In the genomic region with DNA sequence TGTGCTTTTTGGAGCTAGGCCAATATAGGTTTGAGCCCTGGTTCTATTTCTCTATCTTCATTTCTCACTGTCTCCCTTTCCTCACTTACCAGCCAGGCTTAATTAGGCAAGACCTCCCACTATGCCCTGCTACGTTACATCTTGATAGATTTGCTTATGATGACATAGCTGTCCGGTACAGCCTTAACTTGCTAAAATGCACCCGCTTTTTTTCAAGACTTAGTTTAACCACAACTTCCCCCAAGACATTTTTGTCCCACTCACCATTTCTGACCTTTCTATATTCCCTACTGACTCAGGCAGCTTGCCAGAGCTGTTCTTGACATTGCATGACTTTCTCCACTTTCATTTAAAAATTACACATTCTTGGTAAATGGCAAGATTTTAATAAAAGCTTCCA, we compare ENCODE assay signal across 19 cellular contexts.
DNase-seq lines count a peak whose midpoint lies in the region; ATAC-seq, FAIRE-seq and TF ChIP-seq lines count a peak whose summit lies in the region.
"Had no signal": no experiment of that assay in that cellular context is flagged by ENCODE, and none has a peak within 500 bp of the region (broad histone marks: within the 10 kb centered on the region; RNA-seq: fewer than 3 reads in every experiment).

No MANE protein-coding gene starts in this region.

- no peak for TF ChIP-seq POLR2A in IMR-90 (IDR thresholded peaks at IDR 0.05; ENCODE audit: low read depth, low read length)
- no peak for TF ChIP-seq POLR2A in GM12891 (IDR thresholded peaks at IDR 0.05; ENCODE audit: low read depth, low read length)

- H3K14ac ChIP-seq in IMR-90 (replicated peaks; ENCODE audit: low read depth, low read length), result 0 out of 2 replicates have a peak overlapping the region, but pooled peaks have one; percentile 6

- H3K4me2 ChIP-seq in IMR-90 (ENCODE audit: low read depth, low read length), result no peak overlapping the region; the same call in 1 of the 2 replicates
- H3K4me2 ChIP-seq: A549 had no signal

- no peak overlapping the region for H3K23ac ChIP-seq in IMR-90 (ENCODE audit: low read depth, low read length)

- peaks cover 7% of the 10 kb centered on the region; the same call in 1 of the 2 replicates for H3K36me3 ChIP-seq in IMR-90 (ENCODE audit: control insufficient read depth, insufficient read depth, low read length)
- H3K36me3 ChIP-seq: right lobe of liver had no signal

- no peak overlapping the region; the same call in 2 of the 3 replicates for H2BK15ac ChIP-seq in IMR-90 (ENCODE audit: low read depth, low read length)

- no peak for FAIRE-seq in GM12891 (lab: Jason Lieb, UNC)
- FAIRE-seq: urothelium cell line had no signal

- dilution Hi-C loops in IMR-90 (cut with HindIII; ENCODE audit: low sequenced_read_pairs, unreplicated experiment), result no loop called here

- H3K18ac ChIP-seq in IMR-90 (ENCODE audit: low read depth, low read length), result peak overlapping the region; percentile 20; the same call in 1 of the 2 replicates

- no peaks in the 10 kb centered on the region for H4K20me1 ChIP-seq in IMR-90 (ENCODE audit: insufficient read depth, low read length)

- H4K91ac ChIP-seq in IMR-90 (ENCODE audit: insufficient read depth, low read depth, low read length), result no peak overlapping the region

- no peak for TF ChIP-seq CTCF in AG10803 (conservative IDR thresholded peaks at IDR 0.05; ENCODE audit: low read length)
- TF ChIP-seq CTCF in IMR-90 (conservative IDR thresholded peaks at IDR 0.05; ENCODE audit: low read depth, low read length), result no peak

- H3K9ac ChIP-seq in IMR-90 (ENCODE audit: low read depth, low read length), result no peak overlapping the region

- H3K9me1 ChIP-seq in IMR-90 (ENCODE audit: insufficient read depth, low read length), result peaks cover 2% of the 10 kb centered on the region; the same call in 1 of the 2 replicates

- H3K4me3 ChIP-seq in AG10803 (ENCODE audit: low read length), result no peak overlapping the region
- H3K4me3 ChIP-seq in IMR-90 (ENCODE audit: insufficient read depth, low read depth, low read length), result no peak overlapping the region
- H3K4me3 ChIP-seq: A549, cardiac muscle cell, right lobe of liver had no signal

- POLR2A ChIA-PET in IMR-90 (lab: Charles Lee; ENCODE audit: unreplicated experiment), result no interaction called here

- peak; percentile 27 for ATAC-seq in IMR-90 (ENCODE audit: low read depth)
- ATAC-seq in GM18517 (IDR thresholded peaks at IDR 0.05; ENCODE audit: unreplicated experiment), result no peak
- ATAC-seq: A549, right lobe of liver had no signal

- H2AK5ac ChIP-seq in IMR-90 (ENCODE audit: low read depth, low read length), result no peak overlapping the region

- in situ Hi-C loops in IMR-90 (cut with MboI; ENCODE audit: low sequenced_read_pairs), result no loop called here

- no peak overlapping the region for H2AFZ ChIP-seq in IMR-90 (replicated peaks; ENCODE audit: low read length, poor library complexity)

- no peaks in the 10 kb centered on the region for H3K27me3 ChIP-seq in IMR-90 (ENCODE audit: control insufficient read depth, insufficient read depth, low read length)
- H3K27me3 ChIP-seq: cardiac muscle cell, right lobe of liver had no signal

- DNase-seq in AG10803 (ENCODE audit: low read depth) (peak; percentile 25), IMR-90 (peak; percentile 54), SKM-1 treated with dmso at 0.1 percent for 144 hours (lab: John Stamatoyannopoulos, UW; ENCODE audit: unreplicated experiment) (peak; percentile 56), fibroblast of peridontal ligament (ENCODE audit: extremely low read depth) (peak; percentile 56), AG08396 (ENCODE audit: low spot score) (no peak), DMS153 treated with DMSO at 0.1 percent for 48 hours (lab: John Stamatoyannopoulos, UW; ENCODE audit: unreplicated experiment) (no peak), GM12891 (ENCODE audit: insufficient read length, low spot score) (no peak)
- DNase-seq: activated CD4-positive, alpha-beta T cell treated with anti-CD3 and anti-CD28 coated beads for 48 hours; activated naive CD4-positive, alpha-beta T cell; NCI-H1105 treated with DMSO at 0.1 percent for 48 hours; NCI-H2171; nucleus accumbens; right lobe of liver; SHP77 treated with DMSO at 0.1 percent for 48 hours; T1000 had no signal

- TF ChIP-seq RAD21 in IMR-90 (IDR thresholded peaks at IDR 0.05; ENCODE audit: low read length), result no peak

- peak overlapping the region; percentile 54 for H3K27ac ChIP-seq in IMR-90 (ENCODE audit: insufficient read depth, low read length)
- H3K27ac ChIP-seq: A549, cardiac muscle cell, right lobe of liver had no signal

- intact Hi-C loops in IMR-90 (cut with micrococcal nuclease), result no loop called here

- H2BK20ac ChIP-seq in IMR-90 (ENCODE audit: low read depth, low read length), result peak overlapping the region; percentile 82

- no peak overlapping the region for H2AK9ac ChIP-seq in IMR-90 (replicated peaks; ENCODE audit: low read depth, low read length, poor library complexity)

- no TSS peak for BruUV-seq in IMR-90 (replicated peaks; lab: Mats Ljungman, UMichigan)

- H4K8ac ChIP-seq in IMR-90 (ENCODE audit: low read depth in 2 of 2, low read length in 2 of 2), result peak overlapping the region in 1 of 2 experiments; percentile 3; a peak in 1 of 4 replicates

- no peaks in the 10 kb centered on the region for H3K9me3 ChIP-seq in IMR-90 (ENCODE audit: control insufficient read depth, insufficient read depth, low read length)
- H3K9me3 ChIP-seq: A549, right lobe of liver had no signal

- WGBS in IMR-90 (ENCODE audit: extremely low coverage in 2 of 2, insufficient read length in 1 of 2), 2 experiments, result no CpG with 5 or more reads among the region's 3 CpGs

- H3K4me1 ChIP-seq in IMR-90 (ENCODE audit: control insufficient read depth, insufficient read depth, low read length), result peaks cover 5% of the 10 kb centered on the region
- H3K4me1 ChIP-seq: right lobe of liver had no signal

- CTCF ChIA-PET in IMR-90 (lab: Yijun Ruan, JAX), result interaction anchor here (1.1 kb wide), 1 partner anchor 18 kb away, joined by 3 read pairs; no protein-coding TSS in a partner anchor

- peaks cover 0 to 3% of the 10 kb centered on the region in 2 experiments; a peak in 1 of 4 replicates for H3K79me1 ChIP-seq in IMR-90 (ENCODE audit: low read depth in 1 of 2, low read length in 2 of 2)

- H2BK120ac ChIP-seq in IMR-90 (ENCODE audit: low read depth, low read length), result 0 out of 2 replicates have a peak overlapping the region, but pooled peaks have one; percentile 36

- peak overlapping the region; percentile 73 for H2BK5ac ChIP-seq in IMR-90 (ENCODE audit: low read depth, low read length, poor library complexity, severe bottlenecking)

- H3K4ac ChIP-seq in IMR-90 (ENCODE audit: low read depth, low read length), result 0 out of 2 replicates have a peak overlapping the region, but pooled peaks have one; percentile 17

- no peak overlapping the region for H4K5ac ChIP-seq in IMR-90 (ENCODE audit: low read depth, low read length)

- no peak overlapping the region for H3K56ac ChIP-seq in IMR-90 (ENCODE audit: extremely low read depth, insufficient read depth, low read length)

TF ChIP-seq in IMR-90, 13 proteins besides CTCF, POLR2A, EP300 and RAD21:
- no peak for TF ChIP-seq FOS (IDR thresholded peaks at IDR 0.05; ENCODE audit: low read depth, low read length)
- no peak for TF ChIP-seq MXI1 (IDR thresholded peaks at IDR 0.05; ENCODE audit: borderline replicate concordance, low read depth, low read length)

TF ChIP-seq in GM12891, 5 proteins besides CTCF, POLR2A, EP300 and RAD21:
- no peak for TF ChIP-seq TAF1 (IDR thresholded peaks at IDR 0.05; ENCODE audit: low read depth, low read length)
- TF ChIP-seq POU2F2 (IDR thresholded peaks at IDR 0.05; ENCODE audit: low read depth, low read length), result no peak
- TF ChIP-seq PAX5 (IDR thresholded peaks at IDR 0.05; ENCODE audit: insufficient read depth, low read length, severe bottlenecking), result no peak
- no peak for TF ChIP-seq POLR2AphosphoS5 (IDR thresholded peaks at IDR 0.05; ENCODE audit: low read depth, low read length)
- no peak for TF ChIP-seq SPI1 (IDR thresholded peaks at IDR 0.05; ENCODE audit: low read depth, low read length)

Comparison
In these comparisons a context has a peak if more than half of its experiments do, and no peak if none do; other contexts are left out.
1. DNase-seq: peak in AG10803 (single experiment), IMR-90 (single experiment), SKM-1 treated with dmso at 0.1 percent for 144 hours (single experiment) and fibroblast of peridontal ligament (single experiment); none in AG08396 (single experiment), DMS153 treated with DMSO at 0.1 percent for 48 hours (single experiment) and GM12891 (single experiment).